Comparison of ENCODE assay signal across 1 cellular context in genomic region chr11:8225589-8226036, GRCh38.
TF ChIP-seq lines count a peak whose summit lies in the region.

No MANE protein-coding gene starts in this region.

TF ChIP-seq in HepG2, 621 proteins besides CTCF, POLR2A, EP300 and RAD21 (continued from another document):
- TF ChIP-seq SNAPC2 (CRISPR knock-in tag; IDR thresholded peaks at IDR 0.05) (no peak), SMC3 (IDR thresholded peaks at IDR 0.05; ENCODE audit: low read length) (peak; percentile 77), TBX3 (IDR thresholded peaks at IDR 0.05; ENCODE audit: borderline replicate concordance) (no peak), SOX5 (CRISPR knock-in tag; IDR thresholded peaks at IDR 0.05; ENCODE audit: borderline replicate concordance) (no peak), KAT8 (CRISPR knock-in tag; IDR thresholded peaks at IDR 0.05) (no peak), SRSF4 (IDR thresholded peaks at IDR 0.05; ENCODE audit: low read depth, low read length, poor library complexity, severe bottlenecking) (no peak), ZNF382 (CRISPR knock-in tag; IDR thresholded peaks at IDR 0.05; ENCODE audit: borderline replicate concordance) (no peak), ZNF850 (CRISPR knock-in tag; conservative IDR thresholded peaks at IDR 0.05) (no peak), REL (CRISPR knock-in tag; conservative IDR thresholded peaks at IDR 0.05) (no peak), ZNF687 (CRISPR knock-in tag; IDR thresholded peaks at IDR 0.05) (peak; percentile 10; the same call in 1 of the 2 replicates), STAG1 (CRISPR knock-in tag; IDR thresholded peaks at IDR 0.05) (peak; percentile 86)
TF ChIP-seq in HepG2: peak in this region for 7.
